ENCODE assay signal across 23 cellular contexts in the genomic region with DNA sequence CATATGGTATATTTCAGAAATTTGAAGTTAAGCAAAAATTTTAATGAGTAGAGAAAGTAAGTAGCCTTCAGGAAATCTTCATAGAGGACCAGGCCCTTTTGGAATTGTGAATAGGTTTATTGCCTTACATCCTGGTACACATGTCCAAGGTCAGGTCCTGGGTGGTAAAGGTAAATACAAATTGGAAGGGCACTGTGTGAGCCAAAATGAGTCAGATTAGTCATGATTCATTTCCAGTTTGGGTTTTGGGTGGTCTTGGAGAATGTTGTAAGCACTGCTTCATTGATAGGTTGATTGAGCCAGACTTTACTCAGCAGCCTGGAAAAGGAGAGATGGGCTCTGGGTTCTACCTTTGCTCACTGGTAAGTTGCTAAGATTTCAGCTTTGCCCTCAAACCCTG.
DNase-seq lines count a peak whose midpoint lies in the region; ATAC-seq, FAIRE-seq and TF ChIP-seq lines count a peak whose summit lies in the region.
"Had no signal": no experiment of that assay in that cellular context is flagged by ENCODE, and none has a peak within 500 bp of the region (broad histone marks: within the 10 kb centered on the region; RNA-seq: fewer than 3 reads in every experiment).

No MANE protein-coding gene starts in this region.

- H3K27ac ChIP-seq in IMR-90 (ENCODE audit: insufficient read depth, low read length) (no peak overlapping the region), small intestine (ENCODE audit: low read depth in 1 of 2, low read length in 1 of 2) (no peak overlapping the region)
- peak overlapping the region; percentile 10 for H3K27ac ChIP-seq in effector memory CD4-positive, alpha-beta T cell (ENCODE audit: insufficient read depth, low read length, poor library complexity, severe bottlenecking)
- H3K27ac ChIP-seq: A549, sigmoid colon had no signal

- no peak for FAIRE-seq in small intestine (lab: Jason Lieb, UNC)
- FAIRE-seq: A549, G401.6, islet of Langerhans had no signal

- no peak overlapping the region for H3K9ac ChIP-seq in IMR-90 (ENCODE audit: low read depth, low read length)

- no peak overlapping the region for H3K4ac ChIP-seq in IMR-90 (ENCODE audit: low read depth, low read length)

- H3K27me3 Mint-ChIP-seq in activated CD8-positive, alpha-beta memory T cell treated with anti-CD3 and anti-CD28 coated beads, Interleukin-2, amount 10 ng/mL, durations not matched to agents 7 days and 5 days, result no peaks in the 10 kb centered on the region
- H3K27me3 Mint-ChIP-seq: dendritic cell treated with granulocyte-macrophage colony-stimulating factor and Interleukin-4, amounts not matched to agents 40 ng/mL and 50 ng/mL, for 4 days had no signal

- no peak overlapping the region for H2AFZ ChIP-seq in IMR-90 (replicated peaks; ENCODE audit: low read length, poor library complexity)

- TF ChIP-seq POLR2A in IMR-90 (IDR thresholded peaks at IDR 0.05; ENCODE audit: low read depth, low read length), result no peak

- H2BK15ac ChIP-seq in IMR-90 (ENCODE audit: low read depth, low read length), result no peak overlapping the region

- H3K9me3 ChIP-seq in IMR-90 (ENCODE audit: control insufficient read depth, insufficient read depth, low read length) (no peaks in the 10 kb centered on the region), small intestine (ENCODE audit: control insufficient read depth, low read depth) (no peaks in the 10 kb centered on the region)
- H3K9me3 ChIP-seq in effector memory CD4-positive, alpha-beta T cell (ENCODE audit: control insufficient read depth, low read length), result no peaks in the 10 kb centered on the region
- H3K9me3 ChIP-seq: A549, esophagus muscularis mucosa, sigmoid colon, upper lobe of left lung had no signal

- no peaks in the 10 kb centered on the region for H3K27me3 ChIP-seq in IMR-90 (ENCODE audit: control insufficient read depth, insufficient read depth, low read length)
- H3K27me3 ChIP-seq in effector memory CD4-positive, alpha-beta T cell (replicated peaks; ENCODE audit: control insufficient read depth, insufficient read depth, low read length, poor library complexity, severe bottlenecking), result no peaks in the 10 kb centered on the region
- H3K27me3 ChIP-seq in small intestine (ENCODE audit: control insufficient read depth in 2 of 2, insufficient read depth in 2 of 2, low read length in 2 of 2), result no peaks in the 10 kb centered on the region
- H3K27me3 ChIP-seq: esophagus muscularis mucosa, sigmoid colon, upper lobe of left lung had no signal

- H4K91ac ChIP-seq in IMR-90 (ENCODE audit: insufficient read depth, low read depth, low read length), result no peak overlapping the region

- H3K4me3 ChIP-seq in IMR-90 (ENCODE audit: insufficient read depth, low read depth, low read length), result no peak overlapping the region
- no peak overlapping the region for H3K4me3 ChIP-seq in effector memory CD4-positive, alpha-beta T cell (ENCODE audit: insufficient read depth, low read depth, low read length, poor library complexity, severe bottlenecking)
- H3K4me3 ChIP-seq in small intestine (ENCODE audit: low read depth in 1 of 2, low read length in 2 of 2), result no peak overlapping the region
- H3K4me3 ChIP-seq: A549, esophagus muscularis mucosa, sigmoid colon, upper lobe of left lung had no signal

- H3K79me1 ChIP-seq in IMR-90 (ENCODE audit: low read depth in 1 of 2, low read length in 2 of 2), result peaks cover 24 to 60% of the 10 kb centered on the region in 2 experiments

- no peak for TF ChIP-seq CTCF in IMR-90 (conservative IDR thresholded peaks at IDR 0.05; ENCODE audit: low read depth, low read length)

- no peak overlapping the region for H3K4me3 Mint-ChIP-seq in activated CD8-positive, alpha-beta memory T cell treated with anti-CD3 and anti-CD28 coated beads, Interleukin-2, amount 10 ng/mL, durations not matched to agents 7 days and 5 days
- H3K4me3 Mint-ChIP-seq: activated T-helper 1 cell treated with anti-CD3 and anti-CD28 coated beads, Interleukin-12 subunit alpha, Interleukin-12 subunit beta, Interleukin-2, Interleukin-4 antibody, amounts not matched to agents 30 ng/mL and 10 ng/mL and 1 ng/mL, durations not matched to agents 14 hours and 24 hours and 36 hours; dendritic cell treated with granulocyte-macrophage colony-stimulating factor and Interleukin-4, amounts not matched to agents 40 ng/mL and 50 ng/mL, for 4 days had no signal

- no peak overlapping the region for H2BK5ac ChIP-seq in IMR-90 (ENCODE audit: low read depth, low read length, poor library complexity, severe bottlenecking)

- H3K14ac ChIP-seq in IMR-90 (replicated peaks; ENCODE audit: low read depth, low read length), result no peak overlapping the region

- intact Hi-C loops in IMR-90 (cut with micrococcal nuclease), result no loop called here

- in situ Hi-C loops in IMR-90 (cut with MboI; ENCODE audit: low sequenced_read_pairs), result loop anchor here (25.0 kb wide), 1 partner anchor 489 kb away; no protein-coding TSS in a partner anchor

- no peak overlapping the region for H2AK5ac ChIP-seq in IMR-90 (ENCODE audit: low read depth, low read length)

- DNase-seq in activated CD8-positive, alpha-beta memory T cell treated with anti-CD3 and anti-CD28 coated beads, Interleukin-2, amount 10 ng/mL, durations not matched to agents 7 days and 5 days, result no peak
- no peak for DNase-seq in activated CD8-positive, alpha-beta memory T cell treated with anti-CD3 and anti-CD28 coated beads for 24 hours
- DNase-seq in IMR-90 (no peak), small intestine (peak; percentile 54), left lobe of liver (ENCODE audit: low spot score) (no peak)
- no peak for DNase-seq in effector memory CD4-positive, alpha-beta T cell
- DNase-seq: head of caudate nucleus; KBM-7; NCI-H1436 treated with DMSO at 0.1 percent for 48 hours; NCI-H226; nucleus accumbens; SIG-M5; sigmoid colon; stimulated activated CD4-positive, alpha-beta T cell treated with anti-CD3 and anti-CD28 coated beads, Interleukin-4, amount 100 ng/mL, for 4 hours; upper lobe of left lung had no signal

- no peak overlapping the region for H3K4me2 ChIP-seq in IMR-90 (ENCODE audit: low read depth, low read length)
- H3K4me2 ChIP-seq: A549 had no signal

- peaks cover 21% of the 10 kb centered on the region for H3K4me1 ChIP-seq in IMR-90 (ENCODE audit: control insufficient read depth, insufficient read depth, low read length)
- peaks cover 16% of the 10 kb centered on the region for H3K4me1 ChIP-seq in effector memory CD4-positive, alpha-beta T cell (ENCODE audit: control insufficient read depth, insufficient read depth, low read length, poor library complexity, severe bottlenecking)
- H3K4me1 ChIP-seq in small intestine (ENCODE audit: control insufficient read depth in 2 of 2, insufficient read depth in 1 of 2, low read depth in 1 of 2, low read length in 1 of 2), result peaks cover 4 to 29% of the 10 kb centered on the region in 2 donors

- peak; percentile 9 for ATAC-seq in activated CD8-positive, alpha-beta memory T cell treated with anti-CD3 and anti-CD28 coated beads, Interleukin-2, amount 10 ng/mL, durations not matched to agents 7 days and 5 days
- ATAC-seq in IMR-90 (ENCODE audit: low read depth), result no peak
- ATAC-seq in GM21825 (IDR thresholded peaks at IDR 0.05; ENCODE audit: unreplicated experiment), result no peak
- no peak for ATAC-seq in left lobe of liver
- ATAC-seq in HG02852 (IDR thresholded peaks at IDR 0.05; ENCODE audit: unreplicated experiment), result no peak
- ATAC-seq: A549 had no signal

- H2AK9ac ChIP-seq in IMR-90 (replicated peaks; ENCODE audit: low read depth, low read length, poor library complexity), result no peak overlapping the region

- CTCF ChIA-PET in activated CD8-positive, alpha-beta memory T cell treated with anti-CD3 and anti-CD28 coated beads, Interleukin-2, amount 10 ng/mL, durations not matched to agents 7 days and 5 days (lab: Charles Lee), result no interaction called here
- CTCF ChIA-PET in IMR-90 (lab: Yijun Ruan, JAX), result no interaction called here

- peaks cover 21% of the 10 kb centered on the region for H3K36me3 ChIP-seq in IMR-90 (ENCODE audit: control insufficient read depth, insufficient read depth, low read length)
- peaks cover 20% of the 10 kb centered on the region for H3K36me3 ChIP-seq in effector memory CD4-positive, alpha-beta T cell (ENCODE audit: control insufficient read depth, insufficient read depth, low read length)
- H3K36me3 ChIP-seq in small intestine (ENCODE audit: control insufficient read depth in 2 of 2, insufficient read depth in 2 of 2, low read length in 2 of 2), result peaks cover 12% of the 10 kb centered on the region in 2 donors

- peaks cover 20% of the 10 kb centered on the region; the same call in 1 of the 2 replicates for H3K9me1 ChIP-seq in IMR-90 (ENCODE audit: insufficient read depth, low read length)

- peaks cover 63% of the 10 kb centered on the region for H3K36me3 Mint-ChIP-seq in activated CD8-positive, alpha-beta memory T cell treated with anti-CD3 and anti-CD28 coated beads, Interleukin-2, amount 10 ng/mL, durations not matched to agents 7 days and 5 days

- POLR2A ChIA-PET in IMR-90 (lab: Charles Lee; ENCODE audit: unreplicated experiment), result interaction anchor here (0.7 kb wide), 1 partner anchor 268 kb away, joined by 3 read pairs; no protein-coding TSS in a partner anchor

- H3K9me3 Mint-ChIP-seq in activated CD8-positive, alpha-beta memory T cell treated with anti-CD3 and anti-CD28 coated beads, Interleukin-2, amount 10 ng/mL, durations not matched to agents 7 days and 5 days (ENCODE audit: low read depth), result no peaks in the 10 kb centered on the region
- H3K9me3 Mint-ChIP-seq: activated T-helper 1 cell treated with anti-CD3 and anti-CD28 coated beads, Interleukin-12 subunit alpha, Interleukin-12 subunit beta, Interleukin-2, Interleukin-4 antibody, amounts not matched to agents 30 ng/mL and 10 ng/mL and 1 ng/mL, durations not matched to agents 14 hours and 24 hours and 36 hours; dendritic cell treated with granulocyte-macrophage colony-stimulating factor and Interleukin-4, amounts not matched to agents 40 ng/mL and 50 ng/mL, for 4 days had no signal

- H3K56ac ChIP-seq in IMR-90 (ENCODE audit: extremely low read depth, insufficient read depth, low read length), result no peak overlapping the region

- H4K8ac ChIP-seq in IMR-90 (ENCODE audit: low read depth in 2 of 2, low read length in 2 of 2), result no peak overlapping the region

- TF ChIP-seq RAD21 in IMR-90 (IDR thresholded peaks at IDR 0.05; ENCODE audit: low read length), result no peak

- H3K4me1 Mint-ChIP-seq in activated CD8-positive, alpha-beta memory T cell treated with anti-CD3 and anti-CD28 coated beads, Interleukin-2, amount 10 ng/mL, durations not matched to agents 7 days and 5 days, result peaks cover 80% of the 10 kb centered on the region

- peak overlapping the region; percentile 69 for H3K27ac Mint-ChIP-seq in activated CD8-positive, alpha-beta memory T cell treated with anti-CD3 and anti-CD28 coated beads, Interleukin-2, amount 10 ng/mL, durations not matched to agents 7 days and 5 days
- H3K27ac Mint-ChIP-seq: activated T-helper 1 cell treated with anti-CD3 and anti-CD28 coated beads, Interleukin-12 subunit alpha, Interleukin-12 subunit beta, Interleukin-2, Interleukin-4 antibody, amounts not matched to agents 30 ng/mL and 10 ng/mL and 1 ng/mL, durations not matched to agents 14 hours and 24 hours and 36 hours; dendritic cell treated with granulocyte-macrophage colony-stimulating factor and Interleukin-4, amounts not matched to agents 40 ng/mL and 50 ng/mL, for 4 days had no signal

- BruUV-seq in IMR-90 (replicated peaks; lab: Mats Ljungman, UMichigan), result no TSS peak

- H4K5ac ChIP-seq in IMR-90 (ENCODE audit: low read depth, low read length), result peak overlapping the region; percentile 17; the same call in 1 of the 2 replicates

- no peak overlapping the region for H3K18ac ChIP-seq in IMR-90 (ENCODE audit: low read depth, low read length)

- H3K23ac ChIP-seq in IMR-90 (ENCODE audit: low read depth, low read length), result no peak overlapping the region

- peaks cover 98% of the 10 kb centered on the region for H4K20me1 ChIP-seq in IMR-90 (ENCODE audit: insufficient read depth, low read length)

- dilution Hi-C loops in IMR-90 (cut with HindIII; ENCODE audit: low sequenced_read_pairs, unreplicated experiment), result no loop called here

- H2BK20ac ChIP-seq in IMR-90 (ENCODE audit: low read depth, low read length), result no peak overlapping the region

- H2BK120ac ChIP-seq in IMR-90 (ENCODE audit: low read depth, low read length), result no peak overlapping the region
